Comparison of ENCODE assay signal across 1 cellular context in genomic region chr1:3623441-3624150, GRCh38.
TF ChIP-seq lines count a peak whose summit lies in the region.

No MANE protein-coding gene starts in this region.

TF ChIP-seq in K562, 482 proteins besides CTCF, POLR2A, EP300 and RAD21:
- TF ChIP-seq SMARCA4 (IDR thresholded peaks at IDR 0.05) (no peak), ZFX (CRISPR knock-in tag; IDR thresholded peaks at IDR 0.05) (0 out of 2 replicates have a peak, but pooled peaks have one; percentile 17), ZC3H4 (CRISPR knock-in tag; IDR thresholded peaks at IDR 0.05; ENCODE audit: borderline replicate concordance) (peak; percentile 41; the same call in 1 of the 2 replicates)
- TF ChIP-seq, protein P1, sequence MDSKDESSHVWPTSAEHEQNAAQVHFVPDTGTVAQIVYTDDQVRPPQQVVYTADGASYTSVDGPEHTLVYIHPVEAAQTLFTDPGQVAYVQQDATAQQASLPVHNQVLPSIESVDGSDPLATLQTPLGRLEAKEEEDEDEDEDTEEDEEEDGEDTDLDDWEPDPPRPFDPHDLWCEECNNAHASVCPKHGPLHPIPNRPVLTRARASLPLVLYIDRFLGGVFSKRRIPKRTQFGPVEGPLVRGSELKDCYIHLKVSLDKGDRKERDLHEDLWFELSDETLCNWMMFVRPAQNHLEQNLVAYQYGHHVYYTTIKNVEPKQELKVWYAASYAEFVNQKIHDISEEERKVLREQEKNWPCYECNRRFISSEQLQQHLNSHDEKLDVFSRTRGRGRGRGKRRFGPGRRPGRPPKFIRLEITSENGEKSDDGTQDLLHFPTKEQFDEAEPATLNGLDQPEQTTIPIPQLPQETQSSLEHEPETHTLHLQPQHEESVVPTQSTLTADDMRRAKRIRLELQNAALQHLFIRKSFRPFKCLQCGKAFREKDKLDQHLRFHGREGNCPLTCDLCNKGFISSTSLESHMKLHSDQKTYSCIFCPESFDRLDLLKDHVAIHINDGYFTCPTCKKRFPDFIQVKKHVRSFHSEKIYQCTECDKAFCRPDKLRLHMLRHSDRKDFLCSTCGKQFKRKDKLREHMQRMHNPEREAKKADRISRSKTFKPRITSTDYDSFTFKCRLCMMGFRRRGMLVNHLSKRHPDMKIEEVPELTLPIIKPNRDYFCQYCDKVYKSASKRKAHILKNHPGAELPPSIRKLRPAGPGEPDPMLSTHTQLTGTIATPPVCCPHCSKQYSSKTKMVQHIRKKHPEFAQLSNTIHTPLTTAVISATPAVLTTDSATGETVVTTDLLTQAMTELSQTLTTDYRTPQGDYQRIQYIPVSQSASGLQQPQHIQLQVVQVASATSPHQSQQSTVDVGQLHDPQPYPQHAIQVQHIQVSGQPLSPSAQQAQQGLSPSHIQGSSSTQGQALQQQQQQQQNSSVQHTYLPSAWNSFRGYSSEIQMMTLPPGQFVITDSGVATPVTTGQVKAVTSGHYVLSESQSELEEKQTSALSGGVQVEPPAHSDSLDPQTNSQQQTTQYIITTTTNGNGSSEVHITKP (IDR thresholded peaks at IDR 0.05; ENCODE audit: partially characterized antibody), result peak; percentile 36
